ENCODE assay signal across 16 cellular contexts in genomic region chr20:5606347-5606746, GRCh38. TPM values are rescaled to one million over a fixed set of nuclear protein-coding genes. Genes with fewer than 3 reads are reported as not detected.
DNase-seq lines count a peak whose midpoint lies in the region; ATAC-seq and TF ChIP-seq lines count a peak whose summit lies in the region.
"Had no signal": no experiment of that assay in that cellular context is flagged by ENCODE, and none has a peak within 500 bp of the region (broad histone marks: within the 10 kb centered on the region; RNA-seq: fewer than 3 reads in every experiment).

No MANE protein-coding gene starts in this region.

- H3K36me3 ChIP-seq in neutrophil (peaks cover 35% of the 10 kb centered on the region), tibial artery (peaks cover 3 to 17% (median 13%) of the 10 kb centered on the region in 3 donors)

- H3K27ac Mint-ChIP-seq in activated T-cell treated with anti-CD3 and anti-CD28 coated beads, Interleukin-2, amount 50 U/mL, for 24 hours = peak overlapping the region; percentile 90
- H3K27ac Mint-ChIP-seq in brain = peak overlapping the region in 3 of 5 experiments; percentile 11 to 57 (median 23)
- H3K27ac Mint-ChIP-seq: progenitor cell of endocrine pancreas had no signal

- intact Hi-C loops in tibial artery (cut with DNase I; ENCODE audit: low total_unique reads) = no loop called here

- H3K9me3 Mint-ChIP-seq in activated T-cell treated with anti-CD3 and anti-CD28 coated beads, Interleukin-2, amount 50 U/mL, for 24 hours = no peaks in the 10 kb centered on the region
- H3K9me3 Mint-ChIP-seq in brain = peaks cover 0 to 4% (median 0%) of the 10 kb centered on the region in 5 experiments

- DNase-seq in activated T-cell treated with anti-CD3 and anti-CD28 coated beads, Interleukin-2, amount 50 U/mL, for 24 hours = no peak
- no peak for DNase-seq in activated T-cell treated with anti-CD3 and anti-CD28 coated beads, Interleukin-2, amount 50 U/mL, for 1 hour
- no peak for DNase-seq in NB4 (ENCODE audit: low read depth)
- DNase-seq in tibial artery = no peak
- DNase-seq: activated effector memory CD4-positive, alpha-beta T cell treated with anti-CD3 and anti-CD28 coated beads, Interleukin-2, amount 50 U/mL, for 16 hours; hypothalamus; NCI-H1105; stimulated activated CD8-positive, alpha-beta memory T cell treated with anti-CD3 and anti-CD28 coated beads, Interleukin-4, amount 100 ng/mL, for 48 hours had no signal

- ATAC-seq in HG03135 (IDR thresholded peaks at IDR 0.05; ENCODE audit: unreplicated experiment) (no peak), GM18867 (IDR thresholded peaks at IDR 0.05; ENCODE audit: unreplicated experiment) (no peak)
- ATAC-seq: HCT116, Right ventricle myocardium inferior had no signal

- H3K27ac ChIP-seq in neutrophil (peak overlapping the region; percentile 100), tibial artery (no peak overlapping the region)
- H3K27ac ChIP-seq: VCaP had no signal

- TF ChIP-seq POLR2A in NB4 (IDR thresholded peaks at IDR 0.05; ENCODE audit: extremely low read depth, insufficient read length) = no peak

- H3K9me3 ChIP-seq in neutrophil = no peaks in the 10 kb centered on the region
- no peaks in the 10 kb centered on the region for H3K9me3 ChIP-seq in tibial artery

- no peak for TF ChIP-seq CTCF in NB4 (IDR thresholded peaks at IDR 0.05; ENCODE audit: low read depth, low read length)
- TF ChIP-seq CTCF in brain (conservative IDR thresholded peaks at IDR 0.05) = no peak
- TF ChIP-seq CTCF in neutrophil (IDR thresholded peaks at IDR 0.05) = no peak
- TF ChIP-seq CTCF in tibial artery (IDR thresholded peaks at IDR 0.05) = no peak

- H3K4me3 ChIP-seq in NB4 (ENCODE audit: low read depth, low read length) (peak overlapping the region; percentile 7), neutrophil (ENCODE audit: low read depth in 1 of 2, low read length in 1 of 2) (peak overlapping the region; percentile 7 to 20), tibial artery (no peak overlapping the region)

- H3K4me1 ChIP-seq in neutrophil (ENCODE audit: control insufficient read depth in 1 of 2, insufficient read depth in 1 of 2, low read depth in 1 of 2, low read length in 1 of 2) = peaks cover 77 to 80% of the 10 kb centered on the region in 2 experiments
- peaks cover 0 to 56% (median 15%) of the 10 kb centered on the region in 4 donors for H3K4me1 ChIP-seq in tibial artery

- H3K4me1 Mint-ChIP-seq in activated T-cell treated with anti-CD3 and anti-CD28 coated beads, Interleukin-2, amount 50 U/mL, for 24 hours (ENCODE audit: low read depth) = peaks cover 73% of the 10 kb centered on the region
- peaks cover 78% of the 10 kb centered on the region for H3K4me1 Mint-ChIP-seq in brain

- no peaks in the 10 kb centered on the region for H3K27me3 Mint-ChIP-seq in activated T-cell treated with anti-CD3 and anti-CD28 coated beads, Interleukin-2, amount 50 U/mL, for 24 hours
- H3K27me3 Mint-ChIP-seq in brain = peaks cover 11% of the 10 kb centered on the region
- H3K27me3 Mint-ChIP-seq: progenitor cell of endocrine pancreas had no signal

- H3K4me3 Mint-ChIP-seq in activated T-cell treated with anti-CD3 and anti-CD28 coated beads, Interleukin-2, amount 50 U/mL, for 24 hours = peak overlapping the region; percentile 67
- peak overlapping the region; percentile 30 to 98 (median 57) for H3K4me3 Mint-ChIP-seq in brain

- H3K36me3 Mint-ChIP-seq in activated T-cell treated with anti-CD3 and anti-CD28 coated beads, Interleukin-2, amount 50 U/mL, for 24 hours (ENCODE audit: low read depth) = peaks cover 79% of the 10 kb centered on the region
- peaks cover 30% of the 10 kb centered on the region for H3K36me3 Mint-ChIP-seq in brain

- H3K27me3 ChIP-seq in neutrophil (no peaks in the 10 kb centered on the region), tibial artery (no peaks in the 10 kb centered on the region)

RNA-seq across cellular contexts. Expression of gene GPCPD1, which starts 4.5 kb away (rescaled TPM):
- polyA plus RNA-seq in brain (ENCODE audit: insufficient read depth, low read depth, low replicate concordance) = 4.5 TPM

Comparison
In these comparisons a context has a peak if more than half of its experiments do, and no peak if none do; other contexts are left out.
1. H3K4me3 ChIP-seq: peak in NB4 (single experiment) and neutrophil (2 of 2); none in tibial artery (0 of 2).